19 cellular contexts compared by ENCODE assay signal in genomic region chrX:108397627-108398392, GRCh38. TPM values are rescaled to one million over a fixed set of nuclear protein-coding genes. Genes with fewer than 3 reads are reported as not detected.
A peak's percentile ranks its signal among the peaks of the same experiment; 100 is the strongest.
DNase-seq lines count a peak whose midpoint lies in the region; ATAC-seq and TF ChIP-seq lines count a peak whose summit lies in the region.
"Had no signal": no experiment of that assay in that cellular context is flagged by ENCODE, and none has a peak within 500 bp of the region (broad histone marks: within the 10 kb centered on the region; RNA-seq: fewer than 3 reads in every experiment).

No MANE protein-coding gene starts in this region.

- ATAC-seq in GM18870 (IDR thresholded peaks at IDR 0.05; ENCODE audit: unreplicated experiment) (peak; percentile 62), PC-3 (peak; percentile 58), T-helper 17 cell (no peak)
- ATAC-seq: activated CD8-positive, alpha-beta T cell treated with anti-CD3 and anti-CD28 coated beads, Interleukin-2, amount 10 ng/mL, durations not matched to agents 7 days and 5 days; stimulated activated naive CD8-positive, alpha-beta T cell treated with anti-CD3 and anti-CD28 coated beads, Interleukin-15, amount 100 ng/mL, for 72 hours had no signal

- POLR2A ChIA-PET in PC-3 (lab: Charles Lee; ENCODE audit: unreplicated experiment) = interaction anchor here (0.6 kb wide), 1 partner anchor 929 kb away, joined by 10 read pairs; no protein-coding TSS in a partner anchor
- POLR2A ChIA-PET in activated CD4-positive, alpha-beta memory T cell treated with anti-CD3 and anti-CD28 coated beads for 36 hours (lab: Charles Lee) = no interaction called here

- CTCF ChIA-PET in PC-3 (lab: Charles Lee) = interaction anchor here (0.6 to 1.3 kb wide), 2 partner anchors 90 to 173 kb away, joined by 3 read pairs; no protein-coding TSS in a partner anchor
- CTCF ChIA-PET in activated naive CD4-positive, alpha-beta T cell treated with anti-CD3 and anti-CD28 coated beads, Interleukin-2, amount 10 ng/mL, durations not matched to agents 7 days and 5 days (lab: Charles Lee) = no interaction called here
- CTCF ChIA-PET in activated CD4-positive, alpha-beta memory T cell treated with anti-CD3 and anti-CD28 coated beads for 36 hours (lab: Charles Lee) = no interaction called here

- H3K9ac ChIP-seq in PC-3 (ENCODE audit: low read length) (peak overlapping the region; percentile 93), skeletal muscle satellite cell (ENCODE audit: low read depth, low read length) (peak overlapping the region; percentile 52)
- H3K9ac ChIP-seq: KMS-11 had no signal

- TSS peak; percentile 87 for BruUV-seq in PC-3 (replicated peaks; lab: Mats Ljungman, UMichigan)

- H3K27me3 ChIP-seq in PC-3 (ENCODE audit: low read length) (no peaks in the 10 kb centered on the region), skeletal muscle satellite cell (ENCODE audit: control insufficient read depth, insufficient read depth, low read length) (no peaks in the 10 kb centered on the region)
- H3K27me3 ChIP-seq: cardiac muscle cell had no signal

- no peak overlapping the region for H3K4me3 Mint-ChIP-seq in activated naive CD4-positive, alpha-beta T cell treated with anti-CD3 and anti-CD28 coated beads, Interleukin-2, amount 10 ng/mL, durations not matched to agents 7 days and 5 days
- H3K4me3 Mint-ChIP-seq in T-helper 17 cell = no peak overlapping the region
- H3K4me3 Mint-ChIP-seq in activated CD4-positive, alpha-beta memory T cell treated with anti-CD3 and anti-CD28 coated beads for 36 hours = no peak overlapping the region
- H3K4me3 Mint-ChIP-seq: activated CD8-positive, alpha-beta T cell treated with anti-CD3 and anti-CD28 coated beads, Interleukin-2, amount 10 ng/mL, durations not matched to agents 7 days and 5 days; CD4-positive, alpha-beta T cell; neural crest cell; stimulated activated naive CD8-positive, alpha-beta T cell treated with anti-CD3 and anti-CD28 coated beads, Interleukin-15, amount 100 ng/mL, for 72 hours had no signal

- no peaks in the 10 kb centered on the region for H3K27me3 Mint-ChIP-seq in activated naive CD4-positive, alpha-beta T cell treated with anti-CD3 and anti-CD28 coated beads, Interleukin-2, amount 10 ng/mL, durations not matched to agents 7 days and 5 days
- H3K27me3 Mint-ChIP-seq in T-helper 17 cell = no peaks in the 10 kb centered on the region
- H3K27me3 Mint-ChIP-seq in activated CD4-positive, alpha-beta memory T cell treated with anti-CD3 and anti-CD28 coated beads for 36 hours = no peaks in the 10 kb centered on the region
- H3K27me3 Mint-ChIP-seq: CD4-positive, alpha-beta T cell; stimulated activated naive CD8-positive, alpha-beta T cell treated with anti-CD3 and anti-CD28 coated beads, Interleukin-15, amount 100 ng/mL, for 72 hours had no signal

- no peak for TF ChIP-seq CTCF in PC-3 (conservative IDR thresholded peaks at IDR 0.05; ENCODE audit: low read depth, low read length)

- H3K36me3 Mint-ChIP-seq in activated naive CD4-positive, alpha-beta T cell treated with anti-CD3 and anti-CD28 coated beads, Interleukin-2, amount 10 ng/mL, durations not matched to agents 7 days and 5 days = no peaks in the 10 kb centered on the region
- H3K36me3 Mint-ChIP-seq in T-helper 17 cell (ENCODE audit: low read depth) = no peaks in the 10 kb centered on the region
- H3K36me3 Mint-ChIP-seq in activated CD4-positive, alpha-beta memory T cell treated with anti-CD3 and anti-CD28 coated beads for 36 hours = no peaks in the 10 kb centered on the region

- H3K4me1 ChIP-seq in PC-3 (ENCODE audit: insufficient read depth, low read length) (peaks cover 68% of the 10 kb centered on the region), skeletal muscle satellite cell (ENCODE audit: control insufficient read depth, insufficient read depth, low read length) (peaks cover 36% of the 10 kb centered on the region)
- H3K4me1 ChIP-seq: left ventricle myocardium inferior had no signal

- intact Hi-C loops in PC-3 (cut with micrococcal nuclease) = loop anchor here (2.0 to 5.0 kb wide), 4 partner anchors 15 to 139 kb away; no protein-coding TSS in a partner anchor
- intact Hi-C loops in activated CD4-positive, alpha-beta memory T cell treated with anti-CD3 and anti-CD28 coated beads for 36 hours (cut with micrococcal nuclease) = no loop called here

- DNase-seq in PC-3 (peak; percentile 89), epithelial cell of prostate (ENCODE audit: low read depth, low spot score) (no peak), T-helper 17 cell (no peak)
- no peak for DNase-seq in activated naive CD4-positive, alpha-beta T cell treated with anti-CD3 and anti-CD28 coated beads, Interleukin-2, amount 10 ng/mL, durations not matched to agents 7 days and 5 days
- no peak for DNase-seq in activated CD4-positive, alpha-beta memory T cell treated with anti-CD3 and anti-CD28 coated beads for 36 hours
- DNase-seq: activated CD8-positive, alpha-beta T cell treated with anti-CD3 and anti-CD28 coated beads, Interleukin-2, amount 10 ng/mL, durations not matched to agents 7 days and 5 days; activated gamma-delta T cell; CD4-positive, alpha-beta T cell; hippocampal formation; left ventricle myocardium inferior; NCI-H187; NCI-H69; SHP77 treated with DMSO at 0.1 percent for 48 hours; stimulated activated naive CD8-positive, alpha-beta T cell treated with anti-CD3 and anti-CD28 coated beads, Interleukin-15, amount 100 ng/mL, for 72 hours had no signal

- no peaks in the 10 kb centered on the region for H3K36me3 ChIP-seq in PC-3 (ENCODE audit: low read depth, low read length)
- H3K36me3 ChIP-seq in skeletal muscle satellite cell (ENCODE audit: insufficient read depth, low read length) = no peaks in the 10 kb centered on the region
- H3K36me3 ChIP-seq: cardiac muscle cell, left ventricle myocardium inferior had no signal

- H3K9me3 Mint-ChIP-seq in activated naive CD4-positive, alpha-beta T cell treated with anti-CD3 and anti-CD28 coated beads, Interleukin-2, amount 10 ng/mL, durations not matched to agents 7 days and 5 days = no peaks in the 10 kb centered on the region
- H3K9me3 Mint-ChIP-seq in activated CD4-positive, alpha-beta memory T cell treated with anti-CD3 and anti-CD28 coated beads for 36 hours = no peaks in the 10 kb centered on the region
- H3K9me3 Mint-ChIP-seq: CD4-positive, alpha-beta T cell; neural crest cell; stimulated activated naive CD8-positive, alpha-beta T cell treated with anti-CD3 and anti-CD28 coated beads, Interleukin-15, amount 100 ng/mL, for 72 hours had no signal

- H3K27ac ChIP-seq in PC-3 (ENCODE audit: low read length) (peak overlapping the region; percentile 99), epithelial cell of prostate (peak overlapping the region; percentile 95)
- H3K27ac ChIP-seq: cardiac muscle cell, KMS-11, left ventricle myocardium inferior had no signal

- H2AFZ ChIP-seq in PC-3 (ENCODE audit: low read length) = 0 out of 2 replicates have a peak overlapping the region, but pooled peaks have one; percentile 12

- H3K4me2 ChIP-seq in PC-3 (ENCODE audit: low read length) = peak overlapping the region; percentile 76
- peak overlapping the region; percentile 76 for H3K4me2 ChIP-seq in skeletal muscle satellite cell (ENCODE audit: low read length)
- H3K4me2 ChIP-seq: KMS-11 had no signal

- H3K4me3 ChIP-seq in PC-3 (ENCODE audit: low read length) (peak overlapping the region; percentile 53), skeletal muscle satellite cell (ENCODE audit: low read length) (peak overlapping the region; percentile 50)
- H3K4me3 ChIP-seq: cardiac muscle cell, left ventricle myocardium inferior had no signal

- no peaks in the 10 kb centered on the region for H3K9me2 ChIP-seq in PC-3 (replicated peaks; ENCODE audit: low read length)

- H3F3A ChIP-seq in PC-3 (ENCODE audit: low read length, unreplicated experiment) = no peaks in the 10 kb centered on the region

- H3K9me3 ChIP-seq in PC-3 (ENCODE audit: low read length) = no peaks in the 10 kb centered on the region
- H3K9me3 ChIP-seq in skeletal muscle satellite cell (replicated peaks; ENCODE audit: low read length) = no peaks in the 10 kb centered on the region
- no peaks in the 10 kb centered on the region for H3K9me3 ChIP-seq in T-helper 17 cell (ENCODE audit: control insufficient read depth, low read length, poor library complexity, severe bottlenecking)
- H3K9me3 ChIP-seq: left ventricle myocardium inferior had no signal

- no peaks in the 10 kb centered on the region for H3K4me1 Mint-ChIP-seq in activated naive CD4-positive, alpha-beta T cell treated with anti-CD3 and anti-CD28 coated beads, Interleukin-2, amount 10 ng/mL, durations not matched to agents 7 days and 5 days
- H3K4me1 Mint-ChIP-seq in T-helper 17 cell = no peaks in the 10 kb centered on the region
- no peaks in the 10 kb centered on the region for H3K4me1 Mint-ChIP-seq in activated CD4-positive, alpha-beta memory T cell treated with anti-CD3 and anti-CD28 coated beads for 36 hours (ENCODE audit: low read depth)
- H3K4me1 Mint-ChIP-seq: stimulated activated naive CD8-positive, alpha-beta T cell treated with anti-CD3 and anti-CD28 coated beads, Interleukin-15, amount 100 ng/mL, for 72 hours had no signal

- H3K27ac Mint-ChIP-seq in activated naive CD4-positive, alpha-beta T cell treated with anti-CD3 and anti-CD28 coated beads, Interleukin-2, amount 10 ng/mL, durations not matched to agents 7 days and 5 days = no peak overlapping the region
- H3K27ac Mint-ChIP-seq in T-helper 17 cell = no peak overlapping the region
- H3K27ac Mint-ChIP-seq in activated CD4-positive, alpha-beta memory T cell treated with anti-CD3 and anti-CD28 coated beads for 36 hours = no peak overlapping the region
- H3K27ac Mint-ChIP-seq: activated CD8-positive, alpha-beta T cell treated with anti-CD3 and anti-CD28 coated beads, Interleukin-2, amount 10 ng/mL, durations not matched to agents 7 days and 5 days; CD4-positive, alpha-beta T cell had no signal

- no peaks in the 10 kb centered on the region for H4K20me1 ChIP-seq in PC-3 (ENCODE audit: low read length)

- H3K79me2 ChIP-seq in PC-3 (ENCODE audit: low read length) = no peaks in the 10 kb centered on the region; the same call in 1 of the 2 replicates

RNA-seq across cellular contexts. Expression of gene COL4A6, which starts 40.4 kb away (rescaled TPM):
- total RNA-seq in PC-3 (2014; rRNA removed) = 3.5 and 4.4 TPM in 2 replicates
- 3.1 and 4.1 TPM in 2 replicates for total RNA-seq in skeletal muscle satellite cell (2012; rRNA removed)
- total RNA-seq in T-helper 17 cell = not detected
- not detected for total RNA-seq in activated CD4-positive, alpha-beta memory T cell treated with anti-CD3 and anti-CD28 coated beads for 36 hours
- total RNA-seq: activated CD8-positive, alpha-beta T cell treated with anti-CD3 and anti-CD28 coated beads, Interleukin-2, amount 10 ng/mL, durations not matched to agents 7 days and 5 days; CD4-positive, alpha-beta T cell had no signal

RNA-seq across cellular contexts. Expression of gene COL4A5, which starts 41.8 kb away (rescaled TPM):
- total RNA-seq in PC-3 (2014; rRNA removed) (30.0 and 63.8 TPM in 2 replicates), T-helper 17 cell (not detected)
- total RNA-seq in skeletal muscle satellite cell (2012; rRNA removed) = 22.3 and 27.9 TPM in 2 replicates
- not detected for total RNA-seq in activated CD4-positive, alpha-beta memory T cell treated with anti-CD3 and anti-CD28 coated beads for 36 hours
- total RNA-seq: activated CD8-positive, alpha-beta T cell treated with anti-CD3 and anti-CD28 coated beads, Interleukin-2, amount 10 ng/mL, durations not matched to agents 7 days and 5 days; CD4-positive, alpha-beta T cell had no signal

Comparison
In these comparisons a context has a peak if more than half of its experiments do, and no peak if none do; other contexts are left out.
1. RNA of gene COL4A5, which starts 41.8 kb away (total RNA-seq): 30.0 to 63.8 TPM in PC-3; not detected in activated CD4-positive, alpha-beta memory T cell treated with anti-CD3 and anti-CD28 coated beads for 36 hours and not detected in T-helper 17 cell; every median in the first group is over 10 times any median in the second.